ENCODE assay signal across 1 cellular context in genomic region chr15:48695088-48695834, GRCh38.
TF ChIP-seq lines count a peak whose summit lies in the region.

No MANE protein-coding gene starts in this region.

TF ChIP-seq in Ishikawa, 13 proteins besides CTCF, POLR2A, EP300 and RAD21 (continued from another document):
- no peak for TF ChIP-seq USF1 (IDR thresholded peaks at IDR 0.05)
